In the genomic region with DNA sequence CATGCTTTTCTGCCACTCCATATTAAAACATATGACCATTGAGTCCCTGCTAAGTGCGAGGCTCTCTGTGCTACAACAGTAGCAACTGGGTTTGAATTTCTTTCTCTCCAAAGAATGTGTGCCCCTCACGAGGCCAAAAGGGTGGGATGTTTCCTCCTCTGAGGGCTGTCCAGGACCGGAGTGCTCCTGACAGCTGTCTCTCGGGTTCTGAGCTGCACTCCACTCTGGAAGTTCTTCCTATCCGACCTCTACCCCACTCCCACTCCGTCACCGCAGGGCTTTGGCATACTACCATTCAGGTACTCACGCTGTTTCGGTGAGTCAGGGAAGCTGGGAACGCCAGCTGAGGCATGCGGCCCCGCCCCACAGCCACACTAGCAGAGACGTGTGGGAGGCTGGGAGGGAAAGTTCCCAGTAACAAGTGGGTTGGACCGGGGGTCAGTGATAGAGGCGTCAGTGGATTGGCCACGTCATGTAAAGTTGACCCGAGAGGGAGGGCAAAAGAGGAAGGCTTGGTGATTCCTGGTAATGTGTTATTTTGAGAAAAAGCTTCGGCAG, we compare ENCODE assay signal across 8 cellular contexts. TPM values are rescaled to one million over a fixed set of nuclear protein-coding genes. Genes with fewer than 3 reads are reported as not detected.
DNase-seq lines count a peak whose midpoint lies in the region; ATAC-seq and TF ChIP-seq lines count a peak whose summit lies in the region.

No MANE protein-coding gene starts in this region.

- peak overlapping the region; percentile 99 for H3K27ac ChIP-seq in liver (ENCODE audit: low read depth in 1 of 2, low read length in 2 of 2)

- WGBS in liver = 5% methylated on average over 18 of the region's 18 CpGs

- no peak for TF ChIP-seq CTCF in liver (IDR thresholded peaks at IDR 0.05; ENCODE audit: low read depth, low read length, missing input control)

- peaks cover 8 to 26% (median 17%) of the 10 kb centered on the region in 4 donors for H3K36me3 ChIP-seq in liver (ENCODE audit: control insufficient read depth in 4 of 4, insufficient read depth in 3 of 4, low read depth in 1 of 4, low read length in 3 of 4)

- no peaks in the 10 kb centered on the region for H3K9me3 ChIP-seq in liver (ENCODE audit: control insufficient read depth in 4 of 4, low read length in 3 of 4)

- H3K9ac ChIP-seq in liver (ENCODE audit: low read depth in 1 of 2, low read length in 2 of 2) = peak overlapping the region; percentile 87 to 95

- peak overlapping the region; percentile 28 to 65 (median 34) for H3K4me3 ChIP-seq in liver (ENCODE audit: low read depth in 1 of 3, low read length in 3 of 3)

- DNase-seq in A172 (ENCODE audit: low spot score) (peak; percentile 99), NCI-H2171 treated with DMSO at 0.1 percent for 48 hours (lab: John Stamatoyannopoulos, UW) (peak; percentile 39), dermis blood vessel endothelial cell (peak; percentile 97)
- peak; percentile 22 for DNase-seq in activated CD4-positive, CD25-positive, alpha-beta regulatory T cell treated with anti-CD3 and anti-CD28 coated beads, Interleukin-2, amount 50 U/mL, for 16 hours (ENCODE audit: low read depth, low spot score)
- DNase-seq in stimulated activated CD4-positive, alpha-beta T cell treated with anti-CD3 and anti-CD28 coated beads, Interleukin-4, amount 100 ng/mL, for 1 hour = peak; percentile 78

- H3K4me1 ChIP-seq in liver (ENCODE audit: control insufficient read depth in 4 of 4, insufficient read depth in 4 of 4, low read length in 3 of 4) = peaks cover 0 to 67% (median 42%) of the 10 kb centered on the region in 4 donors

- ATAC-seq in GM18498 (IDR thresholded peaks at IDR 0.05; ENCODE audit: unreplicated experiment) (peak; percentile 15), HG02938 (IDR thresholded peaks at IDR 0.05; ENCODE audit: unreplicated experiment) (no peak)

- TF ChIP-seq RAD21 in liver (IDR thresholded peaks at IDR 0.05) = peak in 1 of 2 donors; percentile 41

- H3K27me3 ChIP-seq in liver (ENCODE audit: control insufficient read depth in 4 of 4, insufficient read depth in 4 of 4, low read length in 3 of 4) = no peaks in the 10 kb centered on the region

TF ChIP-seq in liver, 16 proteins besides CTCF, POLR2A, EP300 and RAD21:
- TF ChIP-seq TAF1 (conservative IDR thresholded peaks at IDR 0.05) (no peak), EGR1 (IDR thresholded peaks at IDR 0.05; ENCODE audit: low read depth in 2 of 2) (peak in 1 of 2 donors; percentile 71), JUND (IDR thresholded peaks at IDR 0.05) (peak; percentile 41 to 80), GABPA (IDR thresholded peaks at IDR 0.05 in 1 of 2, conservative IDR thresholded peaks at IDR 0.05 in 1 of 2) (no peak), NR2F2 (IDR thresholded peaks at IDR 0.05) (peak; percentile 84), RXRA (IDR thresholded peaks at IDR 0.05) (peak; percentile 79 to 91), FOXA1 (IDR thresholded peaks at IDR 0.05) (no peak), SP1 (IDR thresholded peaks at IDR 0.05) (peak; percentile 75), HNF4G (IDR thresholded peaks at IDR 0.05) (peak; percentile 11), YY1 (IDR thresholded peaks at IDR 0.05) (peak; percentile 65), HNF4A (conservative IDR thresholded peaks at IDR 0.05) (peak; percentile 65 to 83)
- TF ChIP-seq, protein P1, sequence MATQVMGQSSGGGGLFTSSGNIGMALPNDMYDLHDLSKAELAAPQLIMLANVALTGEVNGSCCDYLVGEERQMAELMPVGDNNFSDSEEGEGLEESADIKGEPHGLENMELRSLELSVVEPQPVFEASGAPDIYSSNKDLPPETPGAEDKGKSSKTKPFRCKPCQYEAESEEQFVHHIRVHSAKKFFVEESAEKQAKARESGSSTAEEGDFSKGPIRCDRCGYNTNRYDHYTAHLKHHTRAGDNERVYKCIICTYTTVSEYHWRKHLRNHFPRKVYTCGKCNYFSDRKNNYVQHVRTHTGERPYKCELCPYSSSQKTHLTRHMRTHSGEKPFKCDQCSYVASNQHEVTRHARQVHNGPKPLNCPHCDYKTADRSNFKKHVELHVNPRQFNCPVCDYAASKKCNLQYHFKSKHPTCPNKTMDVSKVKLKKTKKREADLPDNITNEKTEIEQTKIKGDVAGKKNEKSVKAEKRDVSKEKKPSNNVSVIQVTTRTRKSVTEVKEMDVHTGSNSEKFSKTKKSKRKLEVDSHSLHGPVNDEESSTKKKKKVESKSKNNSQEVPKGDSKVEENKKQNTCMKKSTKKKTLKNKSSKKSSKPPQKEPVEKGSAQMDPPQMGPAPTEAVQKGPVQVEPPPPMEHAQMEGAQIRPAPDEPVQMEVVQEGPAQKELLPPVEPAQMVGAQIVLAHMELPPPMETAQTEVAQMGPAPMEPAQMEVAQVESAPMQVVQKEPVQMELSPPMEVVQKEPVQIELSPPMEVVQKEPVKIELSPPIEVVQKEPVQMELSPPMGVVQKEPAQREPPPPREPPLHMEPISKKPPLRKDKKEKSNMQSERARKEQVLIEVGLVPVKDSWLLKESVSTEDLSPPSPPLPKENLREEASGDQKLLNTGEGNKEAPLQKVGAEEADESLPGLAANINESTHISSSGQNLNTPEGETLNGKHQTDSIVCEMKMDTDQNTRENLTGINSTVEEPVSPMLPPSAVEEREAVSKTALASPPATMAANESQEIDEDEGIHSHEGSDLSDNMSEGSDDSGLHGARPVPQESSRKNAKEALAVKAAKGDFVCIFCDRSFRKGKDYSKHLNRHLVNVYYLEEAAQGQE (IDR thresholded peaks at IDR 0.05) = peak; percentile 84
- TF ChIP-seq, protein P2, sequence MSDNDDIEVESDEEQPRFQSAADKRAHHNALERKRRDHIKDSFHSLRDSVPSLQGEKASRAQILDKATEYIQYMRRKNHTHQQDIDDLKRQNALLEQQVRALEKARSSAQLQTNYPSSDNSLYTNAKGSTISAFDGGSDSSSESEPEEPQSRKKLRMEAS (IDR thresholded peaks at IDR 0.05) = peak; percentile 75
- TF ChIP-seq, protein P3, sequence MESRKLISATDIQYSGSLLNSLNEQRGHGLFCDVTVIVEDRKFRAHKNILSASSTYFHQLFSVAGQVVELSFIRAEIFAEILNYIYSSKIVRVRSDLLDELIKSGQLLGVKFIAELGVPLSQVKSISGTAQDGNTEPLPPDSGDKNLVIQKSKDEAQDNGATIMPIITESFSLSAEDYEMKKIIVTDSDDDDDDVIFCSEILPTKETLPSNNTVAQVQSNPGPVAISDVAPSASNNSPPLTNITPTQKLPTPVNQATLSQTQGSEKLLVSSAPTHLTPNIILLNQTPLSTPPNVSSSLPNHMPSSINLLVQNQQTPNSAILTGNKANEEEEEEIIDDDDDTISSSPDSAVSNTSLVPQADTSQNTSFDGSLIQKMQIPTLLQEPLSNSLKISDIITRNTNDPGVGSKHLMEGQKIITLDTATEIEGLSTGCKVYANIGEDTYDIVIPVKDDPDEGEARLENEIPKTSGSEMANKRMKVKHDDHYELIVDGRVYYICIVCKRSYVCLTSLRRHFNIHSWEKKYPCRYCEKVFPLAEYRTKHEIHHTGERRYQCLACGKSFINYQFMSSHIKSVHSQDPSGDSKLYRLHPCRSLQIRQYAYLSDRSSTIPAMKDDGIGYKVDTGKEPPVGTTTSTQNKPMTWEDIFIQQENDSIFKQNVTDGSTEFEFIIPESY (IDR thresholded peaks at IDR 0.05) = peak; percentile 74
- TF ChIP-seq, protein P4, sequence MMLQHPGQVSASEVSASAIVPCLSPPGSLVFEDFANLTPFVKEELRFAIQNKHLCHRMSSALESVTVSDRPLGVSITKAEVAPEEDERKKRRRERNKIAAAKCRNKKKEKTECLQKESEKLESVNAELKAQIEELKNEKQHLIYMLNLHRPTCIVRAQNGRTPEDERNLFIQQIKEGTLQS (IDR thresholded peaks at IDR 0.05) = peak; percentile 52
TF ChIP-seq in liver: peak in this region for 12.

RNA-seq across cellular contexts. Expression of a gene that starts 0.7 kb away (rescaled TPM):
- 30.4 and 39.8 TPM in 2 replicates for total RNA-seq in A172 (2014; rRNA removed; shearing (Covaris generic))
- total RNA-seq in dermis blood vessel endothelial cell (26.2 and 27.1 TPM in 2 replicates), liver (10 to 100 TPM; 12.7 to 23.3 TPM)
- 10 to 100 TPM; 17.3 to 19.1 TPM for polyA plus RNA-seq in liver

RNA-seq across cellular contexts. Expression of a gene that starts 5.4 kb away (rescaled TPM):
- 37.4 and 116 TPM in 2 replicates for total RNA-seq in A172 (2014; rRNA removed; shearing (Covaris generic))
- total RNA-seq in dermis blood vessel endothelial cell = 16.1 and 41.4 TPM in 2 replicates
- total RNA-seq in liver = 10 to 100 TPM; 27.3 to 62.4 TPM
- polyA plus RNA-seq in liver = 100 to 1,000 TPM in 1 of 2 donors, 10 to 100 TPM in 1; 75.8 to 134 TPM

RNA-seq across cellular contexts. Expression of a gene that starts 7.3 kb away (rescaled TPM):
- 17.0 and 17.9 TPM in 2 replicates for total RNA-seq in A172 (2014; rRNA removed; shearing (Covaris generic))
- total RNA-seq in dermis blood vessel endothelial cell (119 and 138 TPM in 2 replicates), liver (100 to 1,000 TPM in 1 of 2 donors, 10 to 100 TPM in 1; 58.6 to 180 TPM)
- 100 to 1,000 TPM; 177 to 236 TPM for polyA plus RNA-seq in liver

RNA-seq across cellular contexts. Expression of a gene that starts 38.2 kb away (rescaled TPM):
- total RNA-seq in A172 (2014; rRNA removed; shearing (Covaris generic)) = 122 and 126 TPM in 2 replicates
- total RNA-seq in dermis blood vessel endothelial cell (64.4 and 128 TPM in 2 replicates), liver (10 to 100 TPM; 49.8 TPM)
- 100 to 1,000 TPM; 150 to 224 TPM for polyA plus RNA-seq in liver

RNA-seq across cellular contexts. Expression of a gene that starts 38.7 kb away (rescaled TPM):
- total RNA-seq in A172 (2014; rRNA removed; shearing (Covaris generic)) = 1.1 and 3.4 TPM in 2 replicates
- total RNA-seq in dermis blood vessel endothelial cell = 4.1 and 4.7 TPM in 2 replicates
- total RNA-seq in liver = under 1 TPM; 0.14 to 0.17 TPM
- polyA plus RNA-seq in liver = under 1 TPM; 0.07 to 0.11 TPM

Comparison
In these comparisons a context has a peak if more than half of its experiments do, and no peak if none do; other contexts are left out.
1. DNase-seq: peak in every context shown above with its lines; median percentile 99 in A172; 97 in dermis blood vessel endothelial cell; 78 in stimulated activated CD4-positive, alpha-beta T cell treated with anti-CD3 and anti-CD28 coated beads, Interleukin-4, amount 100 ng/mL, for 1 hour; 39 in NCI-H2171 treated with DMSO at 0.1 percent for 48 hours; 22 in activated CD4-positive, CD25-positive, alpha-beta regulatory T cell treated with anti-CD3 and anti-CD28 coated beads, Interleukin-2, amount 50 U/mL, for 16 hours.